ENCODE assay signal across 15 cellular contexts in the genomic region with DNA sequence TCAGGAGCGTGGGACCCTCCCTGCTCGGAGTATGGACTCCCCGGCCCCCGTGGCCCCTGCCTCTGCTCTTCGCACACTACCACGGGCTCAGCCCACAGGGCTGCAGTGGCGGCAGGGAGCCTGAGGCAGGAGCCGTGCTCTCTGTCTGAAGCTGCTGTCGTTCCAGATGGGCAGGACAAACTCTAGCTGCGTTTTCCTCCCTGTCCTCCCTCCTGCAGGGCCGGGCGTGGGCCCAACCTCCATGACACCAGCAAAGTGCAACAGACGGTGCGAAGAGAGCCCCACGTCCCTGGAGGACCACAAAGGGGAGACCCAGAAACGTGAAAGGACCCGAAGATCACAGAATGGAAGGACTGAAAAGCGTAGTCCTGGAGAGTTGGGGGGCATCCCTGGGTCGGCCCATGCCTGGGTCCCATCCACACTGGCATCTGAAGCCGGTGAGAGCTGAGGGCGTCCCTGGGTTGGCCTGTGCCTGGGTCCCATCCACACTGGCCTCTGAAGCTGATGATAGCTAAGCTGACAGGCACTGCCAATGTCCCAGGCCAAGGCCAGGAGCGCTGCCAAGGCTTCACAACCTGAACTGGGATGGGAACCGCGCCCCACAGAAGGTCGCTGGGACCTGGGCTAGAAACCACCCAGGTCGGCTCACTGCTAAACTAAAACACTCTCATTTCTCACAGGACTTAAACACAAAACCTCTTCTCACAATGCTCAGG.
A peak's percentile ranks its signal among the peaks of the same experiment; 100 is the strongest.
DNase-seq lines count a peak whose midpoint lies in the region; ATAC-seq and TF ChIP-seq lines count a peak whose summit lies in the region.
"Had no signal": no experiment of that assay in that cellular context is flagged by ENCODE, and none has a peak within 500 bp of the region (broad histone marks: within the 10 kb centered on the region; RNA-seq: fewer than 3 reads in every experiment).

No MANE protein-coding gene starts in this region.

- H2BK120ac ChIP-seq in mesenchymal stem cell (ENCODE audit: low read depth, low read length), result no peak overlapping the region

- peak overlapping the region; percentile 77 for H2BK15ac ChIP-seq in mesenchymal stem cell (ENCODE audit: low read depth, poor library complexity, severe bottlenecking)

- DNase-seq in WTC11 (ENCODE audit: low spot score), result no peak
- peak; percentile 70 to 80 for DNase-seq in heart right ventricle
- DNase-seq in mesenchymal stem cell, result no peak
- DNase-seq in spleen, result peak; percentile 61
- DNase-seq in GM10266 (ENCODE audit: extremely low spot score), result no peak
- DNase-seq in stimulated activated CD8-positive, alpha-beta memory T cell treated with anti-CD3 and anti-CD28 coated beads, Interleukin-4, amount 100 ng/mL, for 48 hours, result no peak
- DNase-seq: CD8-positive, alpha-beta T cell; DMS 273 treated with DMSO at 0.1 percent for 48 hours; HCEC 1CT; NCI-H146; NCI-H226; NCI-H526 treated with DMSO at 0.1 percent for 48 hours had no signal

- H3K9ac ChIP-seq in mesenchymal stem cell (ENCODE audit: low read length), result no peak overlapping the region

- H3K9me3 Mint-ChIP-seq in WTC11, result no peaks in the 10 kb centered on the region

- no peak overlapping the region for H2AK5ac ChIP-seq in mesenchymal stem cell (ENCODE audit: low read length, severe bottlenecking)

- H3K9me3 ChIP-seq in heart right ventricle (peaks cover 0 to 19% (median 0%) of the 10 kb centered on the region in 11 donors), mesenchymal stem cell (ENCODE audit: control insufficient read depth, low read length) (peaks cover 4% of the 10 kb centered on the region), spleen (peaks cover 0 to 16% (median 6%) of the 10 kb centered on the region in 8 donors)

- H2BK12ac ChIP-seq in mesenchymal stem cell (ENCODE audit: low read length in 2 of 2), result no peak overlapping the region

- H3K4ac ChIP-seq in mesenchymal stem cell (ENCODE audit: low read depth in 1 of 2, low read length in 2 of 2), result no peak overlapping the region

- H3K79me1 ChIP-seq in mesenchymal stem cell (replicated peaks; ENCODE audit: low read length, poor library complexity, severe bottlenecking), result peaks cover 8% of the 10 kb centered on the region

- no peak overlapping the region for H4K91ac ChIP-seq in mesenchymal stem cell (ENCODE audit: low read length)

- no peak overlapping the region for H3K14ac ChIP-seq in mesenchymal stem cell (ENCODE audit: low read length in 2 of 2)

- no peak overlapping the region for H4K8ac ChIP-seq in mesenchymal stem cell (ENCODE audit: low read length)

- H3K27ac ChIP-seq in heart right ventricle (peak overlapping the region in 2 of 10 donors; percentile 22 to 58), mesenchymal stem cell (ENCODE audit: low read length, poor library complexity, severe bottlenecking) (no peak overlapping the region), spleen (no peak overlapping the region)
- H3K27ac ChIP-seq: RWPE1 had no signal

- peaks cover 0 to 11% (median 4%) of the 10 kb centered on the region in 9 donors for H3K4me1 ChIP-seq in heart right ventricle
- H3K4me1 ChIP-seq in mesenchymal stem cell (ENCODE audit: control insufficient read depth, insufficient read depth, low read depth, low read length), result peaks cover 1% of the 10 kb centered on the region
- peaks cover 0 to 13% (median 7%) of the 10 kb centered on the region in 6 donors for H3K4me1 ChIP-seq in spleen

- WGBS in heart right ventricle, 2 donors, result 73 to 79% methylated on average over 26 of the region's 26 CpGs
- WGBS in mesenchymal stem cell, result 96% methylated on average over 26 of the region's 26 CpGs
- WGBS in spleen, 5 donors, result 92 to 95% (median 94%) methylated on average over 25 to 26 of the region's 26 CpGs

- CTCF ChIA-PET in WTC11 (lab: Charles Lee), result interaction anchor here (1.2 kb wide), 1 partner anchor 82 kb away, joined by 3 read pairs; no protein-coding TSS in a partner anchor

- no peak overlapping the region for H2BK5ac ChIP-seq in mesenchymal stem cell (ENCODE audit: low read depth, low read length, poor library complexity, severe bottlenecking)

- intact Hi-C loops in heart right ventricle (cut with DNase I), result loop anchor here in 1 of 10 donors (2.0 kb wide), 1 partner anchor 73 kb away; no protein-coding TSS in a partner anchor
- intact Hi-C loops in spleen (cut with DNase I; ENCODE audit: low total_unique reads), result no loop called here

- H3K4me3 Mint-ChIP-seq in WTC11, result no peak overlapping the region
- H3K4me3 Mint-ChIP-seq: CD8-positive, alpha-beta T cell had no signal

- H3K36me3 ChIP-seq in heart right ventricle (peaks cover 0 to 10% (median 0%) of the 10 kb centered on the region in 9 donors), mesenchymal stem cell (ENCODE audit: control insufficient read depth in 1 of 2, insufficient read depth in 2 of 2, low read depth in 1 of 2, low read length in 2 of 2) (peaks cover 21 to 45% of the 10 kb centered on the region in 2 experiments), spleen (peaks cover 0 to 60% (median 0%) of the 10 kb centered on the region in 6 donors)

- H2AFZ ChIP-seq in mesenchymal stem cell (ENCODE audit: low read depth, low read length), result no peak overlapping the region

- no peak overlapping the region for H3K4me2 ChIP-seq in mesenchymal stem cell (ENCODE audit: low read length, poor library complexity, severe bottlenecking)

- TF ChIP-seq POLR2A in spleen (IDR thresholded peaks at IDR 0.05), result no peak

- H3K27me3 ChIP-seq in heart right ventricle, result no peaks in the 10 kb centered on the region
- H3K27me3 ChIP-seq in mesenchymal stem cell (ENCODE audit: control insufficient read depth in 1 of 2, insufficient read depth in 1 of 2, low read length in 2 of 2), result no peaks in the 10 kb centered on the region
- no peaks in the 10 kb centered on the region for H3K27me3 ChIP-seq in spleen (replicated peaks in 1 of 7)

- H3K27ac Mint-ChIP-seq in WTC11, result peak overlapping the region; percentile 88; the same call in 1 of the 2 replicates
- H3K27ac Mint-ChIP-seq: CD8-positive, alpha-beta T cell had no signal

- ATAC-seq in WTC11 (no peak), heart right ventricle (peak; percentile 86 to 96 (median 92)), HG03520 (IDR thresholded peaks at IDR 0.05; ENCODE audit: unreplicated experiment) (no peak), GM18870 (IDR thresholded peaks at IDR 0.05; ENCODE audit: unreplicated experiment) (no peak)
- ATAC-seq: CD8-positive, alpha-beta T cell had no signal

- no peak overlapping the region for H3K18ac ChIP-seq in mesenchymal stem cell (ENCODE audit: low read depth in 1 of 2, low read length in 2 of 2)

- TF ChIP-seq CTCF in WTC11 (IDR thresholded peaks at IDR 0.05), result no peak
- no peak for TF ChIP-seq CTCF in heart right ventricle (IDR thresholded peaks at IDR 0.05)
- no peak for TF ChIP-seq CTCF in spleen (IDR thresholded peaks at IDR 0.05 in 8 of 11, conservative IDR thresholded peaks at IDR 0.05 in 3 of 11)
- no peak for TF ChIP-seq CTCF in GM10266 (IDR thresholded peaks at IDR 0.05; ENCODE audit: control insufficient read depth, insufficient read depth, low read depth, missing control alignments)

- H3K27me3 Mint-ChIP-seq in WTC11 (ENCODE audit: low read depth), result no peaks in the 10 kb centered on the region

- POLR2A ChIA-PET in WTC11 (lab: Charles Lee), result no interaction called here

- no peak overlapping the region for H3K23ac ChIP-seq in mesenchymal stem cell (ENCODE audit: low read length in 2 of 2)

- no peak overlapping the region for H3K4me3 ChIP-seq in heart right ventricle
- no peak overlapping the region for H3K4me3 ChIP-seq in mesenchymal stem cell (ENCODE audit: insufficient read depth in 1 of 2, low read depth in 1 of 2, low read length in 2 of 2)
- no peak overlapping the region for H3K4me3 ChIP-seq in spleen

- no peaks in the 10 kb centered on the region for H3K4me1 Mint-ChIP-seq in WTC11

- H3K36me3 Mint-ChIP-seq in WTC11, result peaks cover 10% of the 10 kb centered on the region; the same call in 1 of the 2 replicates

TF ChIP-seq in WTC11, 78 proteins besides CTCF, POLR2A, EP300 and RAD21 (continues in another document):
- TF ChIP-seq FOXJ3 (CRISPR knock-in tag; IDR thresholded peaks at IDR 0.05; ENCODE audit: borderline replicate concordance), result no peak
- TF ChIP-seq, protein P1, sequence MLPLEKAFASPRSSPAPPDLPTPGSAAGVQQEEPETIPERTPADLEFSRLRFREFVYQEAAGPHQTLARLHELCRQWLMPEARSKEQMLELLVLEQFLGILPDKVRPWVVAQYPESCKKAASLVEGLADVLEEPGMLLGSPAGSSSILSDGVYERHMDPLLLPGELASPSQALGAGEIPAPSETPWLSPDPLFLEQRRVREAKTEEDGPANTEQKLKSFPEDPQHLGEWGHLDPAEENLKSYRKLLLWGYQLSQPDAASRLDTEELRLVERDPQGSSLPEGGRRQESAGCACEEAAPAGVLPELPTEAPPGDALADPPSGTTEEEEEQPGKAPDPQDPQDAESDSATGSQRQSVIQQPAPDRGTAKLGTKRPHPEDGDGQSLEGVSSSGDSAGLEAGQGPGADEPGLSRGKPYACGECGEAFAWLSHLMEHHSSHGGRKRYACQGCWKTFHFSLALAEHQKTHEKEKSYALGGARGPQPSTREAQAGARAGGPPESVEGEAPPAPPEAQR (CRISPR knock-in tag; IDR thresholded peaks at IDR 0.05), result no peak
- TF ChIP-seq, protein P2, sequence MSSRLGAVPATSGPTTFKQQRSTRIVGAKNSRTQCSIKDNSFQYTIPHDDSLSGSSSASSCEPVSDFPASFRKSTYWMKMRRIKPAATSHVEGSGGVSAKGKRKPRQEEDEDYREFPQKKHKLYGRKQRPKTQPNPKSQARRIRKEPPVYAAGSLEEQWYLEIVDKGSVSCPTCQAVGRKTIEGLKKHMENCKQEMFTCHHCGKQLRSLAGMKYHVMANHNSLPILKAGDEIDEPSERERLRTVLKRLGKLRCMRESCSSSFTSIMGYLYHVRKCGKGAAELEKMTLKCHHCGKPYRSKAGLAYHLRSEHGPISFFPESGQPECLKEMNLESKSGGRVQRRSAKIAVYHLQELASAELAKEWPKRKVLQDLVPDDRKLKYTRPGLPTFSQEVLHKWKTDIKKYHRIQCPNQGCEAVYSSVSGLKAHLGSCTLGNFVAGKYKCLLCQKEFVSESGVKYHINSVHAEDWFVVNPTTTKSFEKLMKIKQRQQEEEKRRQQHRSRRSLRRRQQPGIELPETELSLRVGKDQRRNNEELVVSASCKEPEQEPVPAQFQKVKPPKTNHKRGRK (CRISPR knock-in tag; IDR thresholded peaks at IDR 0.05; ENCODE audit: borderline replicate concordance), result no peak
- no peak for TF ChIP-seq ZNF219 (CRISPR knock-in tag; IDR thresholded peaks at IDR 0.05; ENCODE audit: borderline replicate concordance)
- TF ChIP-seq ZNF423 (CRISPR knock-in tag; IDR thresholded peaks at IDR 0.05), result no peak
- TF ChIP-seq, protein P3, sequence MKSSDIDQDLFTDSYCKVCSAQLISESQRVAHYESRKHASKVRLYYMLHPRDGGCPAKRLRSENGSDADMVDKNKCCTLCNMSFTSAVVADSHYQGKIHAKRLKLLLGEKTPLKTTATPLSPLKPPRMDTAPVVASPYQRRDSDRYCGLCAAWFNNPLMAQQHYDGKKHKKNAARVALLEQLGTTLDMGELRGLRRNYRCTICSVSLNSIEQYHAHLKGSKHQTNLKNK (CRISPR knock-in tag; IDR thresholded peaks at IDR 0.05), result no peak
- TF ChIP-seq TP53 (CRISPR knock-in tag; IDR thresholded peaks at IDR 0.05), result no peak

Comparison
In these comparisons a context has a peak if more than half of its experiments do, and no peak if none do; other contexts are left out.
1. ATAC-seq: peak in heart right ventricle (8 of 8); none in WTC11 (single experiment), HG03520 (single experiment) and GM18870 (single experiment).
2. DNase-seq: peak in heart right ventricle (2 of 2) and spleen (single experiment); none in WTC11 (single experiment), mesenchymal stem cell (single experiment), GM10266 (single experiment) and stimulated activated CD8-positive, alpha-beta memory T cell treated with anti-CD3 and anti-CD28 coated beads, Interleukin-4, amount 100 ng/mL, for 48 hours (single experiment).